In genomic region chr13:60162096-60162495, GRCh38 we compare ENCODE assay signal across 11 cellular contexts. TPM values are rescaled to one million over a fixed set of nuclear protein-coding genes. Genes with fewer than 3 reads are reported as not detected.
DNase-seq lines count a peak whose midpoint lies in the region; ATAC-seq and TF ChIP-seq lines count a peak whose summit lies in the region.
"Had no signal": no experiment of that assay in that cellular context is flagged by ENCODE, and none has a peak within 500 bp of the region (broad histone marks: within the 10 kb centered on the region; RNA-seq: fewer than 3 reads in every experiment).

No MANE protein-coding gene starts in this region.

- no peak overlapping the region for H3K27ac Mint-ChIP-seq in brain
- H3K27ac Mint-ChIP-seq: effector memory CD8-positive, alpha-beta T cell had no signal

- ATAC-seq in SK-N-SH treated with all-trans-retinoic acid at 6 μM for 48 hours: no peak
- ATAC-seq: effector memory CD8-positive, alpha-beta T cell; sciatic nerve had no signal

- H3K27ac ChIP-seq in SK-N-SH (ENCODE audit: low read depth in 2 of 2, low read length in 1 of 2) (peak overlapping the region in 1 of 2 experiments; percentile 68; a peak in 2 of 4 replicates), osteoblast (ENCODE audit: low read depth, low read length) (peak overlapping the region; percentile 97)

- peak overlapping the region; percentile 95; the same call in 1 of the 2 replicates for H3K9ac ChIP-seq in SK-N-SH

- H3K9me3 ChIP-seq in SK-N-SH (peaks cover 4% of the 10 kb centered on the region; the same call in 1 of the 2 replicates), MG63 (no peaks in the 10 kb centered on the region), osteoblast (ENCODE audit: low read depth, low read length) (no peaks in the 10 kb centered on the region)

- no peak for TF ChIP-seq EP300 in SK-N-SH (IDR thresholded peaks at IDR 0.05; ENCODE audit: borderline replicate concordance in 1 of 2, low read depth in 1 of 2, low read length in 1 of 2)

- CTCF ChIA-PET in SK-N-SH (lab: Yijun Ruan, JAX): interaction anchor here (1.0 kb wide), 1 partner anchor 12 kb away, joined by 4 read pairs; no protein-coding TSS in a partner anchor

- peaks cover 10 to 18% of the 10 kb centered on the region in 2 experiments; a peak in 3 of 4 replicates for H3K4me1 ChIP-seq in SK-N-SH (ENCODE audit: control insufficient read depth in 1 of 2, insufficient read depth in 2 of 2, low read depth in 1 of 2, low read length in 1 of 2)
- peaks cover 18% of the 10 kb centered on the region for H3K4me1 ChIP-seq in osteoblast (ENCODE audit: insufficient read depth, low read length)

- no peaks in the 10 kb centered on the region for H3K9me2 ChIP-seq in SK-N-SH

- TF ChIP-seq POLR2A in lower leg skin (IDR thresholded peaks at IDR 0.05): no peak

- H2AFZ ChIP-seq in SK-N-SH (ENCODE audit: low read depth) (no peak overlapping the region), osteoblast (ENCODE audit: low read length) (no peak overlapping the region)

- peaks cover 32% of the 10 kb centered on the region for H3K36me3 Mint-ChIP-seq in brain

- peaks cover 10% of the 10 kb centered on the region for H3K27me3 Mint-ChIP-seq in brain
- H3K27me3 Mint-ChIP-seq: effector memory CD8-positive, alpha-beta T cell had no signal

- intact Hi-C loops in lower leg skin (cut with DNase I; ENCODE audit: low total_unique reads): no loop called here

- peaks cover 4 to 17% (median 5%) of the 10 kb centered on the region in 5 experiments for H3K9me3 Mint-ChIP-seq in brain
- H3K9me3 Mint-ChIP-seq: effector memory CD8-positive, alpha-beta T cell had no signal

- TF ChIP-seq CTCF in SK-N-SH (IDR thresholded peaks at IDR 0.05): no peak
- no peak for TF ChIP-seq CTCF in brain (conservative IDR thresholded peaks at IDR 0.05)
- no peak for TF ChIP-seq CTCF in osteoblast (IDR thresholded peaks at IDR 0.05; ENCODE audit: extremely low read depth, low read depth, low read length)
- TF ChIP-seq CTCF in lower leg skin (IDR thresholded peaks at IDR 0.05): no peak

- TF ChIP-seq RAD21 in SK-N-SH (IDR thresholded peaks at IDR 0.05; ENCODE audit: low read length): no peak

- peaks cover 79% of the 10 kb centered on the region for H3K79me2 ChIP-seq in SK-N-SH (ENCODE audit: insufficient read depth)
- H3K79me2 ChIP-seq in osteoblast (ENCODE audit: insufficient read depth, low read length): peaks cover 60% of the 10 kb centered on the region

- H3K4me2 ChIP-seq in SK-N-SH: peak overlapping the region; percentile 84
- peak overlapping the region; percentile 89 for H3K4me2 ChIP-seq in osteoblast (ENCODE audit: insufficient read depth, low read length)

- H4K20me1 ChIP-seq in SK-N-SH (ENCODE audit: insufficient read depth): no peaks in the 10 kb centered on the region
- no peaks in the 10 kb centered on the region for H4K20me1 ChIP-seq in osteoblast (ENCODE audit: insufficient read depth, low read length)

- POLR2A ChIA-PET in SK-N-SH (lab: Yijun Ruan, JAX): no interaction called here

- H3K4me1 Mint-ChIP-seq in brain: peaks cover 43% of the 10 kb centered on the region

- H3K4me3 ChIP-seq in SK-N-SH (ENCODE audit: low read depth in 2 of 2, low read length in 1 of 2) (peak overlapping the region in 1 of 2 experiments; percentile 73; a peak in 1 of 4 replicates), MG63 (peak overlapping the region; percentile 99), osteoblast (ENCODE audit: insufficient read depth, low read length) (peak overlapping the region; percentile 89), lower leg skin (ENCODE audit: low read depth, poor library complexity, severe bottlenecking) (no peak overlapping the region)

- DNase-seq in SK-N-SH: no peak
- DNase-seq in MG63: no peak
- peak; percentile 76 for DNase-seq in osteoblast (ENCODE audit: insufficient read length, low spot score, missing footprints)
- DNase-seq in NCI-H82 (lab: John Stamatoyannopoulos, UW): no peak
- DNase-seq in lower leg skin (ENCODE audit: low spot score in 2 of 2): no peak
- DNase-seq in HUDEP-2 (lab: John Stamatoyannopoulos, UW; ENCODE audit: unreplicated experiment in 76 of 76): no peak
- DNase-seq: effector memory CD8-positive, alpha-beta T cell; NCI-H2081 had no signal

- H3K36me3 ChIP-seq in SK-N-SH (replicated peaks in 1 of 2; ENCODE audit: control insufficient read depth in 1 of 2, insufficient read depth in 2 of 2, low read length in 1 of 2): peaks cover 0 to 14% of the 10 kb centered on the region in 2 experiments
- H3K36me3 ChIP-seq in MG63: peaks cover 18% of the 10 kb centered on the region
- H3K36me3 ChIP-seq in osteoblast (ENCODE audit: insufficient read depth, low read length): no peaks in the 10 kb centered on the region

- H3K4me3 Mint-ChIP-seq in brain: peak overlapping the region; percentile 69 to 99 (median 96)

- no peaks in the 10 kb centered on the region for H3K27me3 ChIP-seq in SK-N-SH (ENCODE audit: insufficient read depth)
- H3K27me3 ChIP-seq in MG63: no peaks in the 10 kb centered on the region
- no peaks in the 10 kb centered on the region for H3K27me3 ChIP-seq in osteoblast (ENCODE audit: insufficient read depth, low read length)

- peaks cover 7% of the 10 kb centered on the region for H3F3A ChIP-seq in SK-N-SH (replicated peaks; ENCODE audit: insufficient read depth)

TF ChIP-seq in SK-N-SH, 30 proteins besides CTCF, POLR2A, EP300 and RAD21 (continues in another document):
- TF ChIP-seq REST (IDR thresholded peaks at IDR 0.05; ENCODE audit: low read depth, low read length): no peak
- TF ChIP-seq TEAD4 (IDR thresholded peaks at IDR 0.05; ENCODE audit: borderline replicate concordance, insufficient read depth): no peak
- TF ChIP-seq GATA2 (CRISPR knock-in tag; IDR thresholded peaks at IDR 0.05): no peak
- no peak for TF ChIP-seq FOXM1 (IDR thresholded peaks at IDR 0.05; ENCODE audit: low read depth)
- no peak for TF ChIP-seq EZH2phosphoT487 (IDR thresholded peaks at IDR 0.05; ENCODE audit: borderline replicate concordance, low read depth)

TF ChIP-seq in SK-N-SH treated with all-trans-retinoic acid at 6 μM for 48 hours, 23 proteins besides CTCF, POLR2A, EP300 and RAD21:
- TF ChIP-seq, protein P1, sequence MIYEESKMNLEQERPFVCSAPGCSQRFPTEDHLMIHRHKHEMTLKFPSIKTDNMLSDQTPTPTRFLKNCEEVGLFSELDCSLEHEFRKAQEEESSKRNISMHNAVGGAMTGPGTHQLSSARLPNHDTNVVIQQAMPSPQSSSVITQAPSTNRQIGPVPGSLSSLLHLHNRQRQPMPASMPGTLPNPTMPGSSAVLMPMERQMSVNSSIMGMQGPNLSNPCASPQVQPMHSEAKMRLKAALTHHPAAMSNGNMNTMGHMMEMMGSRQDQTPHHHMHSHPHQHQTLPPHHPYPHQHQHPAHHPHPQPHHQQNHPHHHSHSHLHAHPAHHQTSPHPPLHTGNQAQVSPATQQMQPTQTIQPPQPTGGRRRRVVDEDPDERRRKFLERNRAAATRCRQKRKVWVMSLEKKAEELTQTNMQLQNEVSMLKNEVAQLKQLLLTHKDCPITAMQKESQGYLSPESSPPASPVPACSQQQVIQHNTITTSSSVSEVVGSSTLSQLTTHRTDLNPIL (CRISPR knock-in tag; IDR thresholded peaks at IDR 0.05; ENCODE audit: low read depth): no peak
- TF ChIP-seq, protein P2, sequence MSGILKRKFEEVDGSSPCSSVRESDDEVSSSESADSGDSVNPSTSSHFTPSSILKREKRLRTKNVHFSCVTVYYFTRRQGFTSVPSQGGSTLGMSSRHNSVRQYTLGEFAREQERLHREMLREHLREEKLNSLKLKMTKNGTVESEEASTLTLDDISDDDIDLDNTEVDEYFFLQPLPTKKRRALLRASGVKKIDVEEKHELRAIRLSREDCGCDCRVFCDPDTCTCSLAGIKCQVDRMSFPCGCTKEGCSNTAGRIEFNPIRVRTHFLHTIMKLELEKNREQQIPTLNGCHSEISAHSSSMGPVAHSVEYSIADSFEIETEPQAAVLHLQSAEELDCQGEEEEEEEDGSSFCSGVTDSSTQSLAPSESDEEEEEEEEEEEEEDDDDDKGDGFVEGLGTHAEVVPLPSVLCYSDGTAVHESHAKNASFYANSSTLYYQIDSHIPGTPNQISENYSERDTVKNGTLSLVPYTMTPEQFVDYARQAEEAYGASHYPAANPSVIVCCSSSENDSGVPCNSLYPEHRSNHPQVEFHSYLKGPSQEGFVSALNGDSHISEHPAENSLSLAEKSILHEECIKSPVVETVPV (CRISPR knock-in tag; IDR thresholded peaks at IDR 0.05): no peak
- TF ChIP-seq GLIS3 (CRISPR knock-in tag; IDR thresholded peaks at IDR 0.05): no peak
- TF ChIP-seq PPARA (CRISPR knock-in tag; IDR thresholded peaks at IDR 0.05; ENCODE audit: borderline replicate concordance): no peak
- no peak for TF ChIP-seq TOX (CRISPR knock-in tag; IDR thresholded peaks at IDR 0.05; ENCODE audit: borderline replicate concordance)
- TF ChIP-seq ZFP30 (CRISPR knock-in tag; IDR thresholded peaks at IDR 0.05): no peak
- TF ChIP-seq, protein P3, sequence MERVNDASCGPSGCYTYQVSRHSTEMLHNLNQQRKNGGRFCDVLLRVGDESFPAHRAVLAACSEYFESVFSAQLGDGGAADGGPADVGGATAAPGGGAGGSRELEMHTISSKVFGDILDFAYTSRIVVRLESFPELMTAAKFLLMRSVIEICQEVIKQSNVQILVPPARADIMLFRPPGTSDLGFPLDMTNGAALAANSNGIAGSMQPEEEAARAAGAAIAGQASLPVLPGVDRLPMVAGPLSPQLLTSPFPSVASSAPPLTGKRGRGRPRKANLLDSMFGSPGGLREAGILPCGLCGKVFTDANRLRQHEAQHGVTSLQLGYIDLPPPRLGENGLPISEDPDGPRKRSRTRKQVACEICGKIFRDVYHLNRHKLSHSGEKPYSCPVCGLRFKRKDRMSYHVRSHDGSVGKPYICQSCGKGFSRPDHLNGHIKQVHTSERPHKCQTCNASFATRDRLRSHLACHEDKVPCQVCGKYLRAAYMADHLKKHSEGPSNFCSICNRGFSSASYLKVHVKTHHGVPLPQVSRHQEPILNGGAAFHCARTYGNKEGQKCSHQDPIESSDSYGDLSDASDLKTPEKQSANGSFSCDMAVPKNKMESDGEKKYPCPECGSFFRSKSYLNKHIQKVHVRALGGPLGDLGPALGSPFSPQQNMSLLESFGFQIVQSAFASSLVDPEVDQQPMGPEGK (CRISPR knock-in tag; IDR thresholded peaks at IDR 0.05; ENCODE audit: borderline replicate concordance): no peak
- no peak for TF ChIP-seq ZNF8 (CRISPR knock-in tag; IDR thresholded peaks at IDR 0.05)
- no peak for TF ChIP-seq CSDC2 (CRISPR knock-in tag; IDR thresholded peaks at IDR 0.05)
- TF ChIP-seq BACH2 (CRISPR knock-in tag; IDR thresholded peaks at IDR 0.05; ENCODE audit: borderline replicate concordance): no peak
- TF ChIP-seq ZC3H10 (CRISPR knock-in tag; IDR thresholded peaks at IDR 0.05): no peak
TF ChIP-seq in SK-N-SH treated with all-trans-retinoic acid at 6 μM for 48 hours: peak in this region for 0.

RNA-seq across cellular contexts. Expression of gene DIAPH3, which starts 1.6 kb away (rescaled TPM):
- polyA plus RNA-seq in SK-N-SH (2012; rRNA removed) (5.4 TPM in 2 replicates), brain (ENCODE audit: insufficient read depth, low read depth, low replicate concordance) (2.8 TPM)
- polyA plus RNA-seq in SK-N-SH (2012; cell fraction: cytosol; rRNA removed): 7.3 and 9.8 TPM in 2 replicates
- 3.6 and 5.8 TPM in 2 replicates for polyA plus RNA-seq in SK-N-SH (2012; cell fraction: nucleus; rRNA removed)
- total RNA-seq in MG63 (2014; rRNA removed; shearing (Covaris generic); ENCODE audit: low replicate concordance): 24.8 and 32.4 TPM in 2 replicates
- total RNA-seq in osteoblast (8.3 TPM in 2 replicates), lower leg skin (1 to 10 TPM in 3 of 4 donors, under 1 TPM in 1; 0.27 to 3.9 (median 2.1) TPM)
